ENCODE assay signal across 16 cellular contexts in the genomic region with DNA sequence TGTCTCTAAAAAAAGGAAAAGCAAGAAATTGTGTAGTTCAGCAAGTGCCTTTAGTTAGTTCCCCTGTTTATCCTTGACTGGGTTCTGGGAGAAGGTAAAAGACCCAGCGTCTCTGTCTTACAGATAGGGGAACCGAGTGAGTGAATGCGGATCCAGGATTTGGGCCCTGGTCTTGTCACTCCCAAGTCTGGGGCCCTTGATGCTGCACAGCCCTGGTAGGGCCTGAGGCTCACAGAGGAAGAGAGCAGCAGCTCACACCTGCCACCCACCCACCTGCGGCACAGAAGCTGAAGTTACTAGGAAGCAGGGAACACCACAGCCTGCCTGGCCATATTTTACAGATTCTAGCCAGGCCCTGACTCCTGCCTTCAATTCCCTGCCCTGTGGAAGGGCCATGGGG. TPM values are rescaled to one million over a fixed set of nuclear protein-coding genes. Genes with fewer than 3 reads are reported as not detected.
A peak's percentile ranks its signal among the peaks of the same experiment; 100 is the strongest.
DNase-seq lines count a peak whose midpoint lies in the region; ATAC-seq and TF ChIP-seq lines count a peak whose summit lies in the region.
"Had no signal": no experiment of that assay in that cellular context is flagged by ENCODE, and none has a peak within 500 bp of the region (broad histone marks: within the 10 kb centered on the region; RNA-seq: fewer than 3 reads in every experiment).

No MANE protein-coding gene starts in this region.

- H3K9me3 ChIP-seq in BLaER1 (no peaks in the 10 kb centered on the region), colonic mucosa (no peaks in the 10 kb centered on the region)
- H3K9me3 ChIP-seq in CD8-positive, alpha-beta T cell (ENCODE audit: low read length), result no peaks in the 10 kb centered on the region
- H3K9me3 ChIP-seq: BE2C, HAP-1 had no signal

- POLR2A ChIA-PET in CD8-positive, alpha-beta T cell (lab: Charles Lee), result interaction anchor here (0.5 to 2.1 kb wide), 7 partner anchors 10 to 83 kb away, joined by 3 to 10 read pairs (median 4); a partner anchor contains a TSS
- POLR2A ChIA-PET in activated CD8-positive, alpha-beta T cell treated with anti-CD3 and anti-CD28 coated beads for 36 hours (lab: Charles Lee), result interaction anchor here (0.8 to 4.2 kb wide), 5 partner anchors 18 to 75 kb away, joined by 3 to 25 read pairs (median 4); a partner anchor contains a TSS

- H3K36me3 Mint-ChIP-seq in CD8-positive, alpha-beta T cell, result peaks cover 53% of the 10 kb centered on the region
- peaks cover 58% of the 10 kb centered on the region for H3K36me3 Mint-ChIP-seq in activated CD8-positive, alpha-beta T cell treated with anti-CD3 and anti-CD28 coated beads for 36 hours (ENCODE audit: low read depth)
- H3K36me3 Mint-ChIP-seq in naive B cell, result no peaks in the 10 kb centered on the region

- peak overlapping the region; percentile 58 for H3K4me3 Mint-ChIP-seq in CD8-positive, alpha-beta T cell
- H3K4me3 Mint-ChIP-seq in activated CD8-positive, alpha-beta T cell treated with anti-CD3 and anti-CD28 coated beads for 36 hours, result peak overlapping the region; percentile 0
- peak overlapping the region in 4 of 8 donors; percentile 36 to 80 (median 50) for H3K4me3 Mint-ChIP-seq in naive B cell

- no peak for DNase-seq in CD8-positive, alpha-beta T cell
- DNase-seq in activated CD8-positive, alpha-beta T cell treated with anti-CD3 and anti-CD28 coated beads for 36 hours, result peak; percentile 64
- DNase-seq in naive B cell (no peak), lower leg skin (ENCODE audit: low spot score in 2 of 2) (no peak), colonic mucosa (no peak), brain microvascular endothelial cell (no peak)
- DNase-seq: activated CD4-positive, alpha-beta T cell treated with anti-CD3 and anti-CD28 coated beads, Interleukin-2, amount 50 U/mL, for 1 hour; BE2C; DND-41; NCI-H1048 had no signal

- H3K4me1 Mint-ChIP-seq in CD8-positive, alpha-beta T cell (ENCODE audit: low read depth), result peaks cover 85% of the 10 kb centered on the region
- peaks cover 85% of the 10 kb centered on the region for H3K4me1 Mint-ChIP-seq in activated CD8-positive, alpha-beta T cell treated with anti-CD3 and anti-CD28 coated beads for 36 hours (ENCODE audit: low read depth)
- peaks cover 21 to 33% (median 21%) of the 10 kb centered on the region in 3 donors for H3K4me1 Mint-ChIP-seq in naive B cell

- 83 to 89% methylated on average over 4 of the region's 4 CpGs for WGBS in lower leg skin, 2 donors

- H3K4me3 ChIP-seq in BLaER1, result no peak overlapping the region
- H3K4me3 ChIP-seq in CD8-positive, alpha-beta T cell (ENCODE audit: low read depth, low read length), result no peak overlapping the region
- no peak overlapping the region for H3K4me3 ChIP-seq in lower leg skin (ENCODE audit: low read depth, poor library complexity, severe bottlenecking)
- H3K4me3 ChIP-seq in colonic mucosa, result no peak overlapping the region
- H3K4me3 ChIP-seq in brain microvascular endothelial cell (ENCODE audit: low read depth, low read length), result no peak overlapping the region
- H3K4me3 ChIP-seq: cardiac muscle cell, HAP-1, skin epidermis had no signal

- H3K27me3 ChIP-seq in BLaER1 (no peaks in the 10 kb centered on the region), colonic mucosa (no peaks in the 10 kb centered on the region), brain microvascular endothelial cell (replicated peaks) (no peaks in the 10 kb centered on the region)
- H3K27me3 ChIP-seq in CD8-positive, alpha-beta T cell (ENCODE audit: insufficient read depth, low read length), result no peaks in the 10 kb centered on the region
- H3K27me3 ChIP-seq: BE2C, cardiac muscle cell had no signal

- in situ Hi-C loops in brain microvascular endothelial cell (cut with HindIII; ENCODE audit: low pct_ligation_motif_present, low sequenced_read_pairs), result no loop called here

- H3K4me1 ChIP-seq in BLaER1, result peaks cover 74% of the 10 kb centered on the region
- peaks cover 89% of the 10 kb centered on the region for H3K4me1 ChIP-seq in CD8-positive, alpha-beta T cell (ENCODE audit: insufficient read depth, low read length)
- H3K4me1 ChIP-seq in colonic mucosa, result peaks cover 14% of the 10 kb centered on the region
- H3K4me1 ChIP-seq: HAP-1, parathyroid adenoma had no signal

- no peak for TF ChIP-seq POLR2A in lower leg skin (IDR thresholded peaks at IDR 0.05)

- H3K4me2 ChIP-seq in BLaER1, result peak overlapping the region; percentile 65

- H4K20me1 ChIP-seq in BLaER1, result peaks cover 27% of the 10 kb centered on the region

- H3K27ac ChIP-seq in BLaER1 (peak overlapping the region; percentile 65), colonic mucosa (no peak overlapping the region), brain microvascular endothelial cell (no peak overlapping the region)
- peak overlapping the region; percentile 4 for H3K27ac ChIP-seq in CD8-positive, alpha-beta T cell (ENCODE audit: low read depth, low read length)
- H3K27ac ChIP-seq: cardiac muscle cell, parathyroid adenoma had no signal

- H3K27ac Mint-ChIP-seq in CD8-positive, alpha-beta T cell, result peak overlapping the region; percentile 91
- peak overlapping the region; percentile 81 for H3K27ac Mint-ChIP-seq in activated CD8-positive, alpha-beta T cell treated with anti-CD3 and anti-CD28 coated beads for 36 hours
- H3K27ac Mint-ChIP-seq in naive B cell, result peak overlapping the region; percentile 66 to 94 (median 86)

- intact Hi-C loops in CD8-positive, alpha-beta T cell (cut with DNase I, micrococcal nuclease), result loop anchor here in 1 of 2 experiments (10.0 kb wide), 1 partner anchor 513 kb away; a partner anchor contains a TSS
- intact Hi-C loops in activated CD8-positive, alpha-beta T cell treated with anti-CD3 and anti-CD28 coated beads for 36 hours (cut with micrococcal nuclease), result loop anchor here (5.0 kb wide), 1 partner anchor 35 kb away; a partner anchor contains a TSS
- intact Hi-C loops in lower leg skin (cut with DNase I; ENCODE audit: low total_unique reads), result no loop called here
- intact Hi-C loops in colonic mucosa (cut with DNase I), result no loop called here

- CTCF ChIA-PET in CD8-positive, alpha-beta T cell (lab: Charles Lee), result no interaction called here
- CTCF ChIA-PET in activated CD8-positive, alpha-beta T cell treated with anti-CD3 and anti-CD28 coated beads for 36 hours (lab: Charles Lee), result interaction anchor here (0.9 to 1.8 kb wide), 4 partner anchors 21 to 91 kb away, joined by 3 to 5 read pairs (median 4); a partner anchor contains a TSS

- no peaks in the 10 kb centered on the region for H3K27me3 Mint-ChIP-seq in CD8-positive, alpha-beta T cell (ENCODE audit: low read depth)
- H3K27me3 Mint-ChIP-seq in activated CD8-positive, alpha-beta T cell treated with anti-CD3 and anti-CD28 coated beads for 36 hours, result no peaks in the 10 kb centered on the region
- no peaks in the 10 kb centered on the region for H3K27me3 Mint-ChIP-seq in naive B cell

- peaks cover 94% of the 10 kb centered on the region for H3K36me3 ChIP-seq in BLaER1
- peaks cover 33% of the 10 kb centered on the region for H3K36me3 ChIP-seq in CD8-positive, alpha-beta T cell (ENCODE audit: insufficient read depth, low read length)
- H3K36me3 ChIP-seq in colonic mucosa, result peaks cover 3% of the 10 kb centered on the region
- peaks cover 72% of the 10 kb centered on the region for H3K36me3 ChIP-seq in brain microvascular endothelial cell (replicated peaks)
- H3K36me3 ChIP-seq: BE2C had no signal

- H3K9ac ChIP-seq in BLaER1 (peak overlapping the region; percentile 27; the same call in 1 of the 2 replicates), colonic mucosa (ENCODE audit: low read depth in 2 of 2, low read length in 2 of 2) (no peak overlapping the region)
- H3K9ac ChIP-seq: parathyroid adenoma had no signal

- no peaks in the 10 kb centered on the region for H3K9me3 Mint-ChIP-seq in CD8-positive, alpha-beta T cell
- no peaks in the 10 kb centered on the region for H3K9me3 Mint-ChIP-seq in activated CD8-positive, alpha-beta T cell treated with anti-CD3 and anti-CD28 coated beads for 36 hours
- H3K9me3 Mint-ChIP-seq in naive B cell, result no peaks in the 10 kb centered on the region

- no peak for TF ChIP-seq CTCF in CD8-positive, alpha-beta T cell (IDR thresholded peaks at IDR 0.05)
- TF ChIP-seq CTCF in activated CD8-positive, alpha-beta T cell treated with anti-CD3 and anti-CD28 coated beads for 36 hours (IDR thresholded peaks at IDR 0.05), result no peak
- TF ChIP-seq CTCF in lower leg skin (IDR thresholded peaks at IDR 0.05) (no peak), colonic mucosa (IDR thresholded peaks at IDR 0.05) (no peak), brain microvascular endothelial cell (IDR thresholded peaks at IDR 0.05; ENCODE audit: low read depth, low read length, missing control alignments) (no peak)

- ATAC-seq in CD8-positive, alpha-beta T cell, result peak; percentile 21
- peak; percentile 35 for ATAC-seq in activated CD8-positive, alpha-beta T cell treated with anti-CD3 and anti-CD28 coated beads for 36 hours
- ATAC-seq in naive B cell (ENCODE audit: low read depth in 2 of 2) (peak; percentile 76 to 77), HG02759 (IDR thresholded peaks at IDR 0.05; ENCODE audit: unreplicated experiment) (no peak)

RNA-seq across cellular contexts. Expression of a gene that starts 22.2 kb away (rescaled TPM):
- total RNA-seq in CD8-positive, alpha-beta T cell, result 10 to 100 TPM; 51.6 to 57.1 TPM
- total RNA-seq in activated CD8-positive, alpha-beta T cell treated with anti-CD3 and anti-CD28 coated beads for 36 hours, result 100 to 1,000 TPM; 135 to 139 TPM
- 10 to 100 TPM; 28.4 to 47.4 (median 41.8) TPM for polyA plus RNA-seq in naive B cell (ENCODE audit: low read depth in 6 of 6)
- total RNA-seq in lower leg skin (10 to 100 TPM; 51.8 to 76.2 (median 63.9) TPM), colonic mucosa (100 to 1,000 TPM; 297 to 330 TPM)

RNA-seq across cellular contexts. Expression of a gene that starts 38.6 kb away (rescaled TPM):
- total RNA-seq in CD8-positive, alpha-beta T cell, result 1,000 to 10,000 TPM; 2,036 to 2,052 TPM
- total RNA-seq in activated CD8-positive, alpha-beta T cell treated with anti-CD3 and anti-CD28 coated beads for 36 hours, result 1,000 to 10,000 TPM; 1,908 to 1,957 TPM
- 1,000 to 10,000 TPM in 5 of 6 donors, 100 to 1,000 TPM in 1; 798 to 1,720 (median 1,485) TPM for polyA plus RNA-seq in naive B cell (ENCODE audit: low read depth in 6 of 6)
- 1,000 to 10,000 TPM; 1,475 to 2,290 (median 1,639) TPM for total RNA-seq in lower leg skin
- total RNA-seq in colonic mucosa, result 100 to 1,000 TPM; 845 to 956 TPM

Comparison
In these comparisons a context has a peak if more than half of its experiments do, and no peak if none do; other contexts are left out.
1. H3K27ac ChIP-seq: peak in BLaER1 (single experiment) and CD8-positive, alpha-beta T cell (single experiment); none in colonic mucosa (single experiment) and brain microvascular endothelial cell (single experiment).
2. Peak in every context shown above with its lines, with median percentiles within 50 percentile points of each other: H3K27ac Mint-ChIP-seq.